36 cellular contexts compared by ENCODE assay signal in genomic region chr11:47496808-47497207, GRCh38. TPM values are rescaled to one million over a fixed set of nuclear protein-coding genes. Genes with fewer than 3 reads are reported as not detected.
"Had no signal": no experiment of that assay in that cellular context is flagged by ENCODE, and none has a peak within 500 bp of the region (broad histone marks: within the 10 kb centered on the region; RNA-seq: fewer than 3 reads in every experiment).

No MANE protein-coding gene starts in this region.

- H3K27ac Mint-ChIP-seq: activated CD4-positive, alpha-beta memory T cell treated with anti-CD3 and anti-CD28 coated beads for 36 hours; activated CD4-positive, alpha-beta T cell treated with anti-CD3 and anti-CD28 coated beads for 36 hours; activated CD4-positive, alpha-beta T cell treated with anti-CD3 and anti-CD28 coated beads, Interleukin-2, amount 10 ng/mL, durations not matched to agents 24 days and 14 days; activated CD8-positive, alpha-beta memory T cell treated with anti-CD3 and anti-CD28 coated beads, Interleukin-2, amount 10 ng/mL, durations not matched to agents 7 days and 5 days; activated CD8-positive, alpha-beta T cell treated with anti-CD3 and anti-CD28 coated beads, Interleukin-2, amount 10 ng/mL, durations not matched to agents 7 days and 5 days; activated naive CD4-positive, alpha-beta T cell treated with anti-CD3 and anti-CD28 coated beads for 36 hours; activated naive CD4-positive, alpha-beta T cell treated with anti-CD3 and anti-CD28 coated beads, Interleukin-2, amount 50 U/mL, for 24 hours; activated naive CD8-positive, alpha-beta T cell treated with anti-CD3 and anti-CD28 coated beads for 36 hours; activated naive CD8-positive, alpha-beta T cell treated with anti-CD3 and anti-CD28 coated beads, Interleukin-2, amount 50 U/mL, for 24 hours; activated T-helper 1 cell treated with anti-CD3 and anti-CD28 coated beads, Interleukin-12 subunit alpha, Interleukin-12 subunit beta, Interleukin-2, Interleukin-4 antibody, amounts not matched to agents 30 ng/mL and 10 ng/mL and 1 ng/mL, durations not matched to agents 14 hours and 24 hours and 36 hours; activated T-helper 2 cell treated with anti-CD3 and anti-CD28 coated beads, Interferon-gamma antibody, Interleukin-2, Interleukin-4, amounts not matched to agents 10 μg/mL and 5 μg/mL and 100 μg/mL, durations not matched to agents 14 hours and 24 hours and 36 hours; effector memory CD8-positive, alpha-beta T cell; T-helper 17 cell; T-helper 2 cell treated with Interferon-gamma antibody and Interleukin-4, amounts not matched to agents 5 μg/mL and 100 μg/mL, for 36 hours had no signal

- H3K36me3 ChIP-seq: adrenal gland had no signal

- H3K27me3 ChIP-seq: adrenal gland, body of pancreas, esophagus squamous epithelium had no signal

- H3K4me3 ChIP-seq: adrenal gland, body of pancreas, esophagus squamous epithelium had no signal

- H3K9me3 ChIP-seq: adrenal gland, body of pancreas, esophagus squamous epithelium had no signal

- ATAC-seq: activated CD4-positive, alpha-beta T cell treated with anti-CD3 and anti-CD28 coated beads for 36 hours; activated CD8-positive, alpha-beta memory T cell treated with anti-CD3 and anti-CD28 coated beads, Interleukin-2, amount 10 ng/mL, durations not matched to agents 7 days and 5 days; activated CD8-positive, alpha-beta T cell treated with anti-CD3 and anti-CD28 coated beads, Interleukin-2, amount 10 ng/mL, durations not matched to agents 7 days and 5 days; activated naive CD8-positive, alpha-beta T cell treated with anti-CD3 and anti-CD28 coated beads, Interleukin-2, amount 50 U/mL, for 24 hours; body of pancreas; effector memory CD8-positive, alpha-beta T cell; T-helper 17 cell had no signal

- H3K9me3 Mint-ChIP-seq: activated CD4-positive, alpha-beta memory T cell treated with anti-CD3 and anti-CD28 coated beads for 36 hours; activated CD4-positive, alpha-beta T cell treated with anti-CD3 and anti-CD28 coated beads, Interleukin-2, amount 10 ng/mL, durations not matched to agents 24 days and 14 days; activated naive CD4-positive, alpha-beta T cell treated with anti-CD3 and anti-CD28 coated beads for 36 hours; activated naive CD4-positive, alpha-beta T cell treated with anti-CD3 and anti-CD28 coated beads, Interleukin-2, amount 50 U/mL, for 24 hours; activated naive CD8-positive, alpha-beta T cell treated with anti-CD3 and anti-CD28 coated beads for 36 hours; activated naive CD8-positive, alpha-beta T cell treated with anti-CD3 and anti-CD28 coated beads, Interleukin-2, amount 50 U/mL, for 24 hours; activated T-helper 1 cell treated with anti-CD3 and anti-CD28 coated beads, Interleukin-12 subunit alpha, Interleukin-12 subunit beta, Interleukin-2, Interleukin-4 antibody, amounts not matched to agents 30 ng/mL and 10 ng/mL and 1 ng/mL, durations not matched to agents 14 hours and 24 hours and 36 hours; activated T-helper 2 cell treated with anti-CD3 and anti-CD28 coated beads, Interferon-gamma antibody, Interleukin-2, Interleukin-4, amounts not matched to agents 10 μg/mL and 5 μg/mL and 100 μg/mL, durations not matched to agents 14 hours and 24 hours and 36 hours; effector memory CD8-positive, alpha-beta T cell; T-helper 2 cell treated with Interferon-gamma antibody and Interleukin-4, amounts not matched to agents 5 μg/mL and 100 μg/mL, for 36 hours had no signal

- H3K27ac ChIP-seq: adrenal gland, body of pancreas, esophagus squamous epithelium had no signal

- DNase-seq: activated CD4-positive, alpha-beta memory T cell treated with anti-CD3 and anti-CD28 coated beads for 36 hours; activated CD4-positive, alpha-beta T cell treated with anti-CD3 and anti-CD28 coated beads for 36 hours; activated CD4-positive, alpha-beta T cell treated with anti-CD3 and anti-CD28 coated beads, Interleukin-2, amount 10 ng/mL, durations not matched to agents 24 days and 14 days; activated CD4-positive, CD25-positive, alpha-beta regulatory T cell; activated CD4-positive, CD25-positive, alpha-beta regulatory T cell treated with anti-CD3 and anti-CD28 coated beads, Interleukin-2, amount 50 U/mL, for 72 hours; activated CD8-positive, alpha-beta memory T cell treated with anti-CD3 and anti-CD28 coated beads, Interleukin-2, amount 10 ng/mL, durations not matched to agents 7 days and 5 days; activated CD8-positive, alpha-beta memory T cell treated with anti-CD3 and anti-CD28 coated beads, Interleukin-2, amount 50 U/mL, for 4 hours; activated CD8-positive, alpha-beta T cell treated with anti-CD3 and anti-CD28 coated beads, Interleukin-2, amount 10 ng/mL, durations not matched to agents 7 days and 5 days; activated effector memory CD4-positive, alpha-beta T cell treated with anti-CD3 and anti-CD28 coated beads, Interleukin-2, amount 50 U/mL, for 16 hours; activated naive CD4-positive, alpha-beta T cell treated with anti-CD3 and anti-CD28 coated beads for 36 hours; activated naive CD8-positive, alpha-beta T cell treated with anti-CD3 and anti-CD28 coated beads for 36 hours; activated naive CD8-positive, alpha-beta T cell treated with anti-CD3 and anti-CD28 coated beads, Interleukin-2, amount 50 U/mL, for 24 hours; activated T-cell treated with anti-CD3 and anti-CD28 coated beads, Interleukin-2, amount 50 U/mL, for 1 hour; activated T-cell treated with anti-CD3 and anti-CD28 coated beads, Interleukin-2, amount 50 U/mL, for 48 hours; adrenal gland; amygdala; aorta; body of pancreas; caudate nucleus; cortex of kidney; dermis blood vessel endothelial cell; effector CD4-positive, alpha-beta T cell; effector memory CD8-positive, alpha-beta T cell; erythroblast; esophagus squamous epithelium; glutamatergic neuron; T-helper 1 cell; T-helper 17 cell; T1000 had no signal

- H3K4me3 Mint-ChIP-seq: activated CD4-positive, alpha-beta memory T cell treated with anti-CD3 and anti-CD28 coated beads for 36 hours; activated CD4-positive, alpha-beta T cell treated with anti-CD3 and anti-CD28 coated beads for 36 hours; activated CD4-positive, alpha-beta T cell treated with anti-CD3 and anti-CD28 coated beads, Interleukin-2, amount 10 ng/mL, durations not matched to agents 24 days and 14 days; activated CD8-positive, alpha-beta memory T cell treated with anti-CD3 and anti-CD28 coated beads, Interleukin-2, amount 10 ng/mL, durations not matched to agents 7 days and 5 days; activated CD8-positive, alpha-beta T cell treated with anti-CD3 and anti-CD28 coated beads, Interleukin-2, amount 10 ng/mL, durations not matched to agents 7 days and 5 days; activated naive CD4-positive, alpha-beta T cell treated with anti-CD3 and anti-CD28 coated beads for 36 hours; activated naive CD4-positive, alpha-beta T cell treated with anti-CD3 and anti-CD28 coated beads, Interleukin-2, amount 50 U/mL, for 24 hours; activated naive CD8-positive, alpha-beta T cell treated with anti-CD3 and anti-CD28 coated beads for 36 hours; activated naive CD8-positive, alpha-beta T cell treated with anti-CD3 and anti-CD28 coated beads, Interleukin-2, amount 50 U/mL, for 24 hours; activated T-helper 1 cell treated with anti-CD3 and anti-CD28 coated beads, Interleukin-12 subunit alpha, Interleukin-12 subunit beta, Interleukin-2, Interleukin-4 antibody, amounts not matched to agents 30 ng/mL and 10 ng/mL and 1 ng/mL, durations not matched to agents 14 hours and 24 hours and 36 hours; effector memory CD8-positive, alpha-beta T cell; T-helper 17 cell; T-helper 2 cell treated with Interferon-gamma antibody and Interleukin-4, amounts not matched to agents 5 μg/mL and 100 μg/mL, for 36 hours had no signal

- FAIRE-seq: colon, frontal cortex had no signal

- H3K27me3 Mint-ChIP-seq: activated CD4-positive, alpha-beta memory T cell treated with anti-CD3 and anti-CD28 coated beads for 36 hours; activated CD4-positive, alpha-beta T cell treated with anti-CD3 and anti-CD28 coated beads for 36 hours; activated CD4-positive, alpha-beta T cell treated with anti-CD3 and anti-CD28 coated beads, Interleukin-2, amount 10 ng/mL, durations not matched to agents 24 days and 14 days; activated CD8-positive, alpha-beta memory T cell treated with anti-CD3 and anti-CD28 coated beads, Interleukin-2, amount 10 ng/mL, durations not matched to agents 7 days and 5 days; activated naive CD4-positive, alpha-beta T cell treated with anti-CD3 and anti-CD28 coated beads, Interleukin-2, amount 50 U/mL, for 24 hours; activated naive CD8-positive, alpha-beta T cell treated with anti-CD3 and anti-CD28 coated beads for 36 hours; activated naive CD8-positive, alpha-beta T cell treated with anti-CD3 and anti-CD28 coated beads, Interleukin-2, amount 50 U/mL, for 24 hours; effector memory CD8-positive, alpha-beta T cell; T-helper 17 cell had no signal

RNA-seq across cellular contexts. Expression of gene RAPSN, which starts 47.9 kb away (rescaled TPM):
- total RNA-seq: activated naive CD4-positive, alpha-beta T cell treated with anti-CD3 and anti-CD28 coated beads for 36 hours; body of pancreas; frontal cortex had no signal
- polyA plus RNA-seq: fibroblast of lung had no signal
